31 cellular contexts compared by ENCODE assay signal in genomic region chr11:120296554-120296953, GRCh38. TPM values are rescaled to one million over a fixed set of nuclear protein-coding genes. Genes with fewer than 3 reads are reported as not detected.
"Had no signal": no experiment of that assay in that cellular context is flagged by ENCODE, and none has a peak within 500 bp of the region (broad histone marks: within the 10 kb centered on the region; RNA-seq: fewer than 3 reads in every experiment).

No MANE protein-coding gene starts in this region.

- H3K4me3 ChIP-seq: stomach, suprapubic skin, testis, thoracic aorta, thyroid gland, tibial artery, tibial nerve, transverse colon, upper lobe of left lung, upper lobe of right lung, uterus, vagina had no signal

- H3K27me3 ChIP-seq: suprapubic skin, testis, thyroid gland, upper lobe of left lung, uterus, vagina had no signal

- H3K9me3 ChIP-seq: stomach, suprapubic skin, testis, thoracic aorta, thyroid gland, tibial artery, tibial nerve, transverse colon, upper lobe of left lung, upper lobe of right lung, uterus, vagina had no signal

- H3K4me1 ChIP-seq: testis, uterus had no signal

- H3K36me3 Mint-ChIP-seq: stimulated activated effector memory CD8-positive, alpha-beta T cell treated with anti-CD3 and anti-CD28 coated beads, Interleukin-12 subunit alpha, Interleukin-12 subunit beta, amount 100 ng/mL, for 72 hours; stimulated activated memory B cell treated with anti-CD40 and anti-IgM and Interleukin-4, amounts not matched to agents 10 μg/mL and 1 μg/mL and 100 μg/mL, for 72 hours; stimulated activated naive B cell treated with anti-CD40 and anti-IgM and Interleukin-4, amounts not matched to agents 10 μg/mL and 1 μg/mL and 100 μg/mL, for 72 hours; type B pancreatic cell had no signal

- H3K27ac Mint-ChIP-seq: stimulated activated effector memory CD8-positive, alpha-beta T cell treated with anti-CD3 and anti-CD28 coated beads, Interleukin-12 subunit alpha, Interleukin-12 subunit beta, amount 100 ng/mL, for 72 hours; stimulated activated memory B cell treated with anti-CD40 and anti-IgM and Interleukin-4, amounts not matched to agents 10 μg/mL and 1 μg/mL and 100 μg/mL, for 72 hours; stimulated activated naive CD8-positive, alpha-beta T cell treated with anti-CD3 and anti-CD28 coated beads, Interleukin-15, Interleukin-2, amounts not matched to agents 100 ng/mL and 50 ng/mL, for 24 hours; type B pancreatic cell had no signal

- H3K27ac ChIP-seq: stomach, suprapubic skin, testis, thoracic aorta, thyroid gland, tibial artery, tibial nerve, transverse colon, upper lobe of left lung, upper lobe of right lung, uterus, vagina had no signal

- DNase-seq: stimulated activated CD4-positive, alpha-beta T cell treated with anti-CD3 and anti-CD28 coated beads, Interleukin-2, amount 100 ng/mL, for 48 hours; stimulated activated CD4-positive, alpha-beta T cell treated with anti-CD3 and anti-CD28 coated beads, Interleukin-4, amount 100 ng/mL, for 1 hour; stimulated activated CD4-positive, alpha-beta T cell treated with anti-CD3 and anti-CD28 coated beads, Interleukin-4, amount 100 ng/mL, for 24 hours; stimulated activated CD4-positive, alpha-beta T cell treated with anti-CD3 and anti-CD28 coated beads, Interleukin-4, amount 100 ng/mL, for 4 hours; stimulated activated CD8-positive, alpha-beta memory T cell treated with anti-CD3 and anti-CD28 coated beads, Interleukin-4, amount 100 ng/mL, for 48 hours; stimulated activated naive B cell treated with anti-CD40 and anti-IgM and Interleukin-4, amounts not matched to agents 10 μg/mL and 1 μg/mL and 100 μg/mL, for 72 hours; stimulated activated naive CD4-positive, alpha-beta T cell; stimulated activated naive CD4-positive, alpha-beta T cell treated with Interleukin-2 at 50 U/mL for 16 hours; stimulated activated naive CD8-positive, alpha-beta T cell treated with anti-CD3 and anti-CD28 coated beads, Interleukin-15, amount 100 ng/mL, for 72 hours; stimulated activated naive CD8-positive, alpha-beta T cell treated with anti-CD3 and anti-CD28 coated beads, Interleukin-15, Interleukin-2, amounts not matched to agents 100 U/mL and 50 U/mL, for 24 hours; stomach; substantia nigra; testis; thyroid gland; tibial artery; transverse colon; trophoblast cell; upper lobe of left lung; upper lobe of right lung; uterus had no signal

- H3K36me3 ChIP-seq: stomach, suprapubic skin, thoracic aorta, thyroid gland, tibial artery, tibial nerve, transverse colon, upper lobe of left lung, upper lobe of right lung, uterus, vagina had no signal

- H3K4me1 Mint-ChIP-seq: stimulated activated effector memory CD8-positive, alpha-beta T cell treated with anti-CD3 and anti-CD28 coated beads, Interleukin-12 subunit alpha, Interleukin-12 subunit beta, amount 100 ng/mL, for 72 hours; stimulated activated memory B cell treated with anti-CD40 and anti-IgM and Interleukin-4, amounts not matched to agents 10 μg/mL and 1 μg/mL and 100 μg/mL, for 72 hours; stimulated activated naive CD8-positive, alpha-beta T cell treated with anti-CD3 and anti-CD28 coated beads, Interleukin-15, amount 100 ng/mL, for 72 hours had no signal

- H3K4me3 Mint-ChIP-seq: stimulated activated effector memory CD8-positive, alpha-beta T cell treated with anti-CD3 and anti-CD28 coated beads, Interleukin-12 subunit alpha, Interleukin-12 subunit beta, amount 100 ng/mL, for 72 hours; stimulated activated memory B cell treated with anti-CD40 and anti-IgM and Interleukin-4, amounts not matched to agents 10 μg/mL and 1 μg/mL and 100 μg/mL, for 72 hours; stimulated activated naive B cell treated with anti-CD40 and anti-IgM and Interleukin-4, amounts not matched to agents 10 μg/mL and 1 μg/mL and 100 μg/mL, for 72 hours; stimulated activated naive CD8-positive, alpha-beta T cell treated with anti-CD3 and anti-CD28 coated beads, Interleukin-15, amount 100 ng/mL, for 72 hours; stimulated activated naive CD8-positive, alpha-beta T cell treated with anti-CD3 and anti-CD28 coated beads, Interleukin-15, Interleukin-2, amounts not matched to agents 100 ng/mL and 50 ng/mL, for 24 hours; type B pancreatic cell had no signal

- FAIRE-seq: urothelium cell line had no signal

- ATAC-seq: stimulated activated effector memory CD8-positive, alpha-beta T cell treated with anti-CD3 and anti-CD28 coated beads, Interleukin-12 subunit alpha, Interleukin-12 subunit beta, amount 100 ng/mL, for 72 hours; stimulated activated memory B cell treated with anti-CD40 and anti-IgM and Interleukin-4, amounts not matched to agents 10 μg/mL and 1 μg/mL and 100 μg/mL, for 72 hours; stimulated activated naive B cell treated with anti-CD40 and anti-IgM and Interleukin-4, amounts not matched to agents 10 μg/mL and 1 μg/mL and 100 μg/mL, for 72 hours; stimulated activated naive CD8-positive, alpha-beta T cell treated with anti-CD3 and anti-CD28 coated beads, Interleukin-15, amount 100 ng/mL, for 72 hours; stimulated activated naive CD8-positive, alpha-beta T cell treated with anti-CD3 and anti-CD28 coated beads, Interleukin-15, Interleukin-2, amounts not matched to agents 100 U/mL and 50 U/mL, for 24 hours; upper lobe of right lung had no signal

- H3K9me3 Mint-ChIP-seq: stimulated activated effector memory CD8-positive, alpha-beta T cell treated with anti-CD3 and anti-CD28 coated beads, Interleukin-12 subunit alpha, Interleukin-12 subunit beta, amount 100 ng/mL, for 72 hours; stimulated activated memory B cell treated with anti-CD40 and anti-IgM and Interleukin-4, amounts not matched to agents 10 μg/mL and 1 μg/mL and 100 μg/mL, for 72 hours; stimulated activated naive B cell treated with anti-CD40 and anti-IgM and Interleukin-4, amounts not matched to agents 10 μg/mL and 1 μg/mL and 100 μg/mL, for 72 hours; stimulated activated naive CD8-positive, alpha-beta T cell treated with anti-CD3 and anti-CD28 coated beads, Interleukin-15, amount 100 ng/mL, for 72 hours; stimulated activated naive CD8-positive, alpha-beta T cell treated with anti-CD3 and anti-CD28 coated beads, Interleukin-15, Interleukin-2, amounts not matched to agents 100 ng/mL and 50 ng/mL, for 24 hours; type B pancreatic cell had no signal

RNA-seq across cellular contexts. Expression of gene POU2F3, which starts 56.6 kb away (rescaled TPM):
- total RNA-seq: subcutaneous adipose tissue, temporal lobe, thoracic aorta had no signal
